In the genomic region with DNA sequence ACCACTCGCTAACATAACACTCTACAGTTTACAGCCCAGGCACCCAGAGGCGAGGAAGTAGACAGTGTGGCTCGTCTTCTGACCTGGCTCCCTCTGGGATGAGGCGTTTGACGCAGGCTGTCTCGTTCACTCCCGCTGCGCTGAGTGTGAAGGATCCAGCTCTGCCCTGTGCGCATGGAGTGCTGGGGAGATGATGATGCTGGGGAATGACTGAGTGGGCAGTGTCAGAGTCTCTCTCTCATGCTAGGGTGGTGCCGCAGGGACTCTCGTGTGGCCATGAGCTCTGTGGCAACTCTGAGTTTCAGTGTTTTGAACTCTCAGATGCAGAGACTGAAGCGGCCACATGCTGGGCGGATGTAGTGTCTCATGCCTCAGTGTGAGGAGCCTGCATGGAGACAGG, we compare ENCODE assay signal across 8 cellular contexts.
"Had no signal": no experiment of that assay in that cellular context is flagged by ENCODE, and none has a peak within 500 bp of the region (broad histone marks: within the 10 kb centered on the region; RNA-seq: fewer than 3 reads in every experiment).

No MANE protein-coding gene starts in this region.

- H3K36me3 ChIP-seq: HAP-1 had no signal

- H3K4me3 Mint-ChIP-seq: HFFc6 had no signal

- DNase-seq: GM23248, GOT3, H7, HFFc6, IMR-90 had no signal

- H3K27ac ChIP-seq: GM23248 had no signal

- H3K4me3 ChIP-seq: GM23248, HAP-1, K562 had no signal

- H3K9ac ChIP-seq: GM23248 had no signal

- H3K4me1 ChIP-seq: HAP-1 had no signal

- ATAC-seq: HCT116, K562 had no signal

- H2AFZ ChIP-seq: GM23248 had no signal

- H3K9me3 ChIP-seq: HAP-1 had no signal

- H3K27ac Mint-ChIP-seq: HFFc6 had no signal
